ENCODE assay signal across 1 cellular context in the genomic region with DNA sequence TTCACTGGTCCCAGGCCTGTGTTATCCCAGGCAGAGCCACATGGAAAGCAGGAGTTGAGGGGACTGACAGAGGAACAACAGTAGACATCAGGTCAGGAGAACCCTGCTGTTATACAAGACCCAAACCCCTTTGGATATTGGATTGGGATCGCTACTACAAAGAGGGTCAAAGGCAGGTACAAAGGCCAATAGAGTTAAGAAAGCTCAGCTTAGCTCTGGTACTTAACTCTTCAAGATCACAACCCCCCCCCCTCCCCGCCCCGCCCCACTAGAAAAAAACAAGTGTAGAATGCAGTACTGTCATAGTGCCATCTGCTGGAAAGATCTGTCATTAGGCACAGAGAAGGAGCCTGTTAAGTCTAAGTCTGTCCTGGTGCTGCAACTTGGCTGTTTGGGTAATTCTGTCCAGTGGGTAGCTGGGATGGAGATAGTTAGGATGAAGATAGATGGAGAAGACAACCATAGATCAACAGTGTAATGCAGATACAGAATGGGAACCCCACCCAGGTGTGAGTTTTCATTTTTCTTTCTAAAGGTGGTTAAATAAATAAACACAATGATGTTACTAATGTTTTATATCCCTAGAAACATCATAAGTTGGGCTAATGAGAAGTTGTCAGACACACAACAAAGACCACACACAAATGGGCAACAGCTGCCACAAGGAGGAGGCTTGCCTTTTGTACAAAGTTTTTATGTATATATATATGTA.
TF ChIP-seq lines count a peak whose summit lies in the region.

No MANE protein-coding gene starts in this region.

TF ChIP-seq in K562, 482 proteins besides CTCF, POLR2A, EP300 and RAD21:
- TF ChIP-seq ZNF384 (IDR thresholded peaks at IDR 0.05; ENCODE audit: low read depth, low read length) (peak; percentile 89), NCOA2 (IDR thresholded peaks at IDR 0.05; ENCODE audit: partially characterized antibody in 2 of 2) (peak in 1 of 2 experiments; percentile 16), MAFK (IDR thresholded peaks at IDR 0.05; ENCODE audit: low read length) (0 out of 2 replicates have a peak, but pooled peaks have one; percentile 1), MAZ (CRISPR knock-in tag; conservative IDR thresholded peaks at IDR 0.05 in 1 of 2, IDR thresholded peaks at IDR 0.05 in 1 of 2) (peak; percentile 36 to 81; a peak in 2 of 4 replicates), SMARCB1 (IDR thresholded peaks at IDR 0.05; ENCODE audit: insufficient read length, low read depth) (no peak), ZNF77 (CRISPR knock-in tag; IDR thresholded peaks at IDR 0.05) (no peak), ZNF740 (CRISPR knock-in tag; IDR thresholded peaks at IDR 0.05) (no peak), ZNF740 (tag; IDR thresholded peaks at IDR 0.05) (peak in 1 of 2 experiments; percentile 80; a peak in 2 of 4 replicates), SMC3 (conservative IDR thresholded peaks at IDR 0.05; ENCODE audit: insufficient read depth, low read depth, low read length) (peak; percentile 72), MECOM (CRISPR knock-in tag; IDR thresholded peaks at IDR 0.05) (0 out of 2 replicates have a peak, but pooled peaks have one; percentile 25), DEAF1 (CRISPR knock-in tag; IDR thresholded peaks at IDR 0.05) (peak; percentile 58; the same call in 1 of the 2 replicates), KHSRP (IDR thresholded peaks at IDR 0.05) (no peak), CAMTA2 (CRISPR knock-in tag; conservative IDR thresholded peaks at IDR 0.05) (no peak)
- TF ChIP-seq, protein P1, sequence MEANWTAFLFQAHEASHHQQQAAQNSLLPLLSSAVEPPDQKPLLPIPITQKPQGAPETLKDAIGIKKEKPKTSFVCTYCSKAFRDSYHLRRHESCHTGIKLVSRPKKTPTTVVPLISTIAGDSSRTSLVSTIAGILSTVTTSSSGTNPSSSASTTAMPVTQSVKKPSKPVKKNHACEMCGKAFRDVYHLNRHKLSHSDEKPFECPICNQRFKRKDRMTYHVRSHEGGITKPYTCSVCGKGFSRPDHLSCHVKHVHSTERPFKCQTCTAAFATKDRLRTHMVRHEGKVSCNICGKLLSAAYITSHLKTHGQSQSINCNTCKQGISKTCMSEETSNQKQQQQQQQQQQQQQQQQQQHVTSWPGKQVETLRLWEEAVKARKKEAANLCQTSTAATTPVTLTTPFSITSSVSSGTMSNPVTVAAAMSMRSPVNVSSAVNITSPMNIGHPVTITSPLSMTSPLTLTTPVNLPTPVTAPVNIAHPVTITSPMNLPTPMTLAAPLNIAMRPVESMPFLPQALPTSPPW (CRISPR knock-in tag; IDR thresholded peaks at IDR 0.05): peak; percentile 96
